2 cellular contexts compared by ENCODE assay signal in the genomic region with DNA sequence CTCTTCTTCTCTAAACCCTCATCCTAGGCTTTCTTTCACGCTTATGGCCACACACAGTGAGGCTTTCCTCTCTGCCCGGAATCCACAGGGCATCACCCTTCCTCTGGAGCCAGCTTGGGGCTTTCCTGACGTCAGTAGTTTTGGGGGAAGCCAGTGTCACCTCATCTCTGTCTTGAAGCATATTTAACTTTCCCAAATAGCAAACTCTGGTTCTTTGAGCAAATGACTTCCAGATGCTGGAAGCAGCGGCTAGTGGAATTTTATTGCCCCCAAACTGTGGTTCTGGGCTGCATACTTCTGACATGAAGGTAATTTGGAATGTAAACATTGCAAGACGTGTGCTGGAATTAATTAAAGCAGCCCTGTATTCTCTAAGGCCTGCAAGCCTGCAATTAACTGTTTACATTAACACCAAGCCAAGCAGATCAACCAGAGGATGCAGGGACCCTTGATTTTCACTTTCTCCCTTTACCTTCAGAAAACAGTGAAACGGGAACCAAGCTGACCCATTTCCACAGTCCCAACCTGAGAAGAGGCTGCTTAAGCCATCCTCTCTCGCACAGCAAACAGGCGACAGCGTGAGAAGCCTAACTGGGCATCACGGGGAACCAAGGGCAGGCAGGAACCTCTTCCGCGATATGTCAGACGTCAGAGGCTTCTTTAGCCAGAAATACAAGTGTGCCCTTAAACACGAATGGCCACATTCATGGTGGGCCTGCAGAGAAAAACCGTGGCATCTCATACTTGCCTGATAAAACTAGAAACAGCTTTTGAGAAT.
TF ChIP-seq lines count a peak whose summit lies in the region.

No MANE protein-coding gene starts in this region.

TF ChIP-seq in IMR-90, 13 proteins besides CTCF, POLR2A, EP300 and RAD21:
- no peak for TF ChIP-seq MAZ (IDR thresholded peaks at IDR 0.05; ENCODE audit: borderline replicate concordance, low read depth, low read length)
- TF ChIP-seq NFE2L2 (IDR thresholded peaks at IDR 0.05; ENCODE audit: low read depth, low read length), result no peak
- TF ChIP-seq MAFK (IDR thresholded peaks at IDR 0.05; ENCODE audit: low read depth, low read length), result no peak
- TF ChIP-seq MXI1 (IDR thresholded peaks at IDR 0.05; ENCODE audit: borderline replicate concordance, low read depth, low read length), result no peak
- TF ChIP-seq CHD1 (IDR thresholded peaks at IDR 0.05; ENCODE audit: low read depth, low read length), result no peak
- no peak for TF ChIP-seq SMC3 (IDR thresholded peaks at IDR 0.05; ENCODE audit: low read depth, low read length)
- TF ChIP-seq FOS (IDR thresholded peaks at IDR 0.05; ENCODE audit: low read depth, low read length), result no peak
- no peak for TF ChIP-seq RCOR1 (IDR thresholded peaks at IDR 0.05; ENCODE audit: insufficient replicate concordance, low read length)
- no peak for TF ChIP-seq BHLHE40 (IDR thresholded peaks at IDR 0.05; ENCODE audit: low read depth, low read length)
- TF ChIP-seq, protein P1, sequence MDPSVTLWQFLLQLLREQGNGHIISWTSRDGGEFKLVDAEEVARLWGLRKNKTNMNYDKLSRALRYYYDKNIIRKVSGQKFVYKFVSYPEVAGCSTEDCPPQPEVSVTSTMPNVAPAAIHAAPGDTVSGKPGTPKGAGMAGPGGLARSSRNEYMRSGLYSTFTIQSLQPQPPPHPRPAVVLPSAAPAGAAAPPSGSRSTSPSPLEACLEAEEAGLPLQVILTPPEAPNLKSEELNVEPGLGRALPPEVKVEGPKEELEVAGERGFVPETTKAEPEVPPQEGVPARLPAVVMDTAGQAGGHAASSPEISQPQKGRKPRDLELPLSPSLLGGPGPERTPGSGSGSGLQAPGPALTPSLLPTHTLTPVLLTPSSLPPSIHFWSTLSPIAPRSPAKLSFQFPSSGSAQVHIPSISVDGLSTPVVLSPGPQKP (IDR thresholded peaks at IDR 0.05; ENCODE audit: borderline replicate concordance, low read depth, low read length), result no peak
- TF ChIP-seq, protein P2, sequence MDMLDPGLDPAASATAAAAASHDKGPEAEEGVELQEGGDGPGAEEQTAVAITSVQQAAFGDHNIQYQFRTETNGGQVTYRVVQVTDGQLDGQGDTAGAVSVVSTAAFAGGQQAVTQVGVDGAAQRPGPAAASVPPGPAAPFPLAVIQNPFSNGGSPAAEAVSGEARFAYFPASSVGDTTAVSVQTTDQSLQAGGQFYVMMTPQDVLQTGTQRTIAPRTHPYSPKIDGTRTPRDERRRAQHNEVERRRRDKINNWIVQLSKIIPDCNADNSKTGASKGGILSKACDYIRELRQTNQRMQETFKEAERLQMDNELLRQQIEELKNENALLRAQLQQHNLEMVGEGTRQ (IDR thresholded peaks at IDR 0.05; ENCODE audit: low read depth, low read length), result no peak
- no peak for TF ChIP-seq RFX5 (IDR thresholded peaks at IDR 0.05; ENCODE audit: low read depth, low read length)
- no peak for TF ChIP-seq CEBPB (IDR thresholded peaks at IDR 0.05; ENCODE audit: low read depth, low read length)

TF ChIP-seq in H1, 55 proteins besides CTCF, POLR2A, EP300 and RAD21:
- TF ChIP-seq, protein P3, sequence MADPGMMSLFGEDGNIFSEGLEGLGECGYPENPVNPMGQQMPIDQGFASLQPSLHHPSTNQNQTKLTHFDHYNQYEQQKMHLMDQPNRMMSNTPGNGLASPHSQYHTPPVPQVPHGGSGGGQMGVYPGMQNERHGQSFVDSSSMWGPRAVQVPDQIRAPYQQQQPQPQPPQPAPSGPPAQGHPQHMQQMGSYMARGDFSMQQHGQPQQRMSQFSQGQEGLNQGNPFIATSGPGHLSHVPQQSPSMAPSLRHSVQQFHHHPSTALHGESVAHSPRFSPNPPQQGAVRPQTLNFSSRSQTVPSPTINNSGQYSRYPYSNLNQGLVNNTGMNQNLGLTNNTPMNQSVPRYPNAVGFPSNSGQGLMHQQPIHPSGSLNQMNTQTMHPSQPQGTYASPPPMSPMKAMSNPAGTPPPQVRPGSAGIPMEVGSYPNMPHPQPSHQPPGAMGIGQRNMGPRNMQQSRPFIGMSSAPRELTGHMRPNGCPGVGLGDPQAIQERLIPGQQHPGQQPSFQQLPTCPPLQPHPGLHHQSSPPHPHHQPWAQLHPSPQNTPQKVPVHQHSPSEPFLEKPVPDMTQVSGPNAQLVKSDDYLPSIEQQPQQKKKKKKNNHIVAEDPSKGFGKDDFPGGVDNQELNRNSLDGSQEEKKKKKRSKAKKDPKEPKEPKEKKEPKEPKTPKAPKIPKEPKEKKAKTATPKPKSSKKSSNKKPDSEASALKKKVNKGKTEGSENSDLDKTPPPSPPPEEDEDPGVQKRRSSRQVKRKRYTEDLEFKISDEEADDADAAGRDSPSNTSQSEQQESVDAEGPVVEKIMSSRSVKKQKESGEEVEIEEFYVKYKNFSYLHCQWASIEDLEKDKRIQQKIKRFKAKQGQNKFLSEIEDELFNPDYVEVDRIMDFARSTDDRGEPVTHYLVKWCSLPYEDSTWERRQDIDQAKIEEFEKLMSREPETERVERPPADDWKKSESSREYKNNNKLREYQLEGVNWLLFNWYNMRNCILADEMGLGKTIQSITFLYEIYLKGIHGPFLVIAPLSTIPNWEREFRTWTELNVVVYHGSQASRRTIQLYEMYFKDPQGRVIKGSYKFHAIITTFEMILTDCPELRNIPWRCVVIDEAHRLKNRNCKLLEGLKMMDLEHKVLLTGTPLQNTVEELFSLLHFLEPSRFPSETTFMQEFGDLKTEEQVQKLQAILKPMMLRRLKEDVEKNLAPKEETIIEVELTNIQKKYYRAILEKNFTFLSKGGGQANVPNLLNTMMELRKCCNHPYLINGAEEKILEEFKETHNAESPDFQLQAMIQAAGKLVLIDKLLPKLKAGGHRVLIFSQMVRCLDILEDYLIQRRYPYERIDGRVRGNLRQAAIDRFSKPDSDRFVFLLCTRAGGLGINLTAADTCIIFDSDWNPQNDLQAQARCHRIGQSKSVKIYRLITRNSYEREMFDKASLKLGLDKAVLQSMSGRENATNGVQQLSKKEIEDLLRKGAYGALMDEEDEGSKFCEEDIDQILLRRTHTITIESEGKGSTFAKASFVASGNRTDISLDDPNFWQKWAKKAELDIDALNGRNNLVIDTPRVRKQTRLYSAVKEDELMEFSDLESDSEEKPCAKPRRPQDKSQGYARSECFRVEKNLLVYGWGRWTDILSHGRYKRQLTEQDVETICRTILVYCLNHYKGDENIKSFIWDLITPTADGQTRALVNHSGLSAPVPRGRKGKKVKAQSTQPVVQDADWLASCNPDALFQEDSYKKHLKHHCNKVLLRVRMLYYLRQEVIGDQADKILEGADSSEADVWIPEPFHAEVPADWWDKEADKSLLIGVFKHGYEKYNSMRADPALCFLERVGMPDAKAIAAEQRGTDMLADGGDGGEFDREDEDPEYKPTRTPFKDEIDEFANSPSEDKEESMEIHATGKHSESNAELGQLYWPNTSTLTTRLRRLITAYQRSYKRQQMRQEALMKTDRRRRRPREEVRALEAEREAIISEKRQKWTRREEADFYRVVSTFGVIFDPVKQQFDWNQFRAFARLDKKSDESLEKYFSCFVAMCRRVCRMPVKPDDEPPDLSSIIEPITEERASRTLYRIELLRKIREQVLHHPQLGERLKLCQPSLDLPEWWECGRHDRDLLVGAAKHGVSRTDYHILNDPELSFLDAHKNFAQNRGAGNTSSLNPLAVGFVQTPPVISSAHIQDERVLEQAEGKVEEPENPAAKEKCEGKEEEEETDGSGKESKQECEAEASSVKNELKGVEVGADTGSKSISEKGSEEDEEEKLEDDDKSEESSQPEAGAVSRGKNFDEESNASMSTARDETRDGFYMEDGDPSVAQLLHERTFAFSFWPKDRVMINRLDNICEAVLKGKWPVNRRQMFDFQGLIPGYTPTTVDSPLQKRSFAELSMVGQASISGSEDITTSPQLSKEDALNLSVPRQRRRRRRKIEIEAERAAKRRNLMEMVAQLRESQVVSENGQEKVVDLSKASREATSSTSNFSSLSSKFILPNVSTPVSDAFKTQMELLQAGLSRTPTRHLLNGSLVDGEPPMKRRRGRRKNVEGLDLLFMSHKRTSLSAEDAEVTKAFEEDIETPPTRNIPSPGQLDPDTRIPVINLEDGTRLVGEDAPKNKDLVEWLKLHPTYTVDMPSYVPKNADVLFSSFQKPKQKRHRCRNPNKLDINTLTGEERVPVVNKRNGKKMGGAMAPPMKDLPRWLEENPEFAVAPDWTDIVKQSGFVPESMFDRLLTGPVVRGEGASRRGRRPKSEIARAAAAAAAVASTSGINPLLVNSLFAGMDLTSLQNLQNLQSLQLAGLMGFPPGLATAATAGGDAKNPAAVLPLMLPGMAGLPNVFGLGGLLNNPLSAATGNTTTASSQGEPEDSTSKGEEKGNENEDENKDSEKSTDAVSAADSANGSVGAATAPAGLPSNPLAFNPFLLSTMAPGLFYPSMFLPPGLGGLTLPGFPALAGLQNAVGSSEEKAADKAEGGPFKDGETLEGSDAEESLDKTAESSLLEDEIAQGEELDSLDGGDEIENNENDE (IDR thresholded peaks at IDR 0.05; ENCODE audit: insufficient replicate concordance, low read length), result no peak
- TF ChIP-seq SAP30 (IDR thresholded peaks at IDR 0.05; ENCODE audit: insufficient read depth, insufficient replicate concordance, low read length) (no peak), KDM1A (IDR thresholded peaks at IDR 0.05; ENCODE audit: borderline replicate concordance, low read length) (no peak), HDAC6 (IDR thresholded peaks at IDR 0.05; ENCODE audit: low read depth, low read length) (no peak), BCL11A (IDR thresholded peaks at IDR 0.05; ENCODE audit: low read depth in 2 of 2, low read length in 2 of 2) (no peak), KDM5A (IDR thresholded peaks at IDR 0.05; ENCODE audit: low read length) (no peak), CHD2 (IDR thresholded peaks at IDR 0.05; ENCODE audit: low read length) (no peak), KDM4A (IDR thresholded peaks at IDR 0.05; ENCODE audit: low read depth, low read length, severe bottlenecking) (no peak), NANOG (IDR thresholded peaks at IDR 0.05; ENCODE audit: insufficient read depth, low read depth, low read length, poor library complexity, severe bottlenecking) (no peak), EGR1 (IDR thresholded peaks at IDR 0.05; ENCODE audit: borderline replicate concordance, low read depth, low read length) (no peak), TBP (IDR thresholded peaks at IDR 0.05; ENCODE audit: low read depth, low read length) (no peak), SRF (IDR thresholded peaks at IDR 0.05; ENCODE audit: low read depth, low read length) (no peak), JUN (IDR thresholded peaks at IDR 0.05; ENCODE audit: low read depth, low read length) (no peak), RXRA (IDR thresholded peaks at IDR 0.05; ENCODE audit: insufficient read depth, low read depth, low read length) (no peak), GTF2F1 (IDR thresholded peaks at IDR 0.05; ENCODE audit: borderline replicate concordance, low read depth, low read length) (no peak), TEAD4 (IDR thresholded peaks at IDR 0.05; ENCODE audit: low read depth, low read length) (no peak)
- TF ChIP-seq, protein P4, sequence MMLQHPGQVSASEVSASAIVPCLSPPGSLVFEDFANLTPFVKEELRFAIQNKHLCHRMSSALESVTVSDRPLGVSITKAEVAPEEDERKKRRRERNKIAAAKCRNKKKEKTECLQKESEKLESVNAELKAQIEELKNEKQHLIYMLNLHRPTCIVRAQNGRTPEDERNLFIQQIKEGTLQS (IDR thresholded peaks at IDR 0.05; ENCODE audit: insufficient read depth, low read depth, low read length), result no peak
- TF ChIP-seq, protein P5, sequence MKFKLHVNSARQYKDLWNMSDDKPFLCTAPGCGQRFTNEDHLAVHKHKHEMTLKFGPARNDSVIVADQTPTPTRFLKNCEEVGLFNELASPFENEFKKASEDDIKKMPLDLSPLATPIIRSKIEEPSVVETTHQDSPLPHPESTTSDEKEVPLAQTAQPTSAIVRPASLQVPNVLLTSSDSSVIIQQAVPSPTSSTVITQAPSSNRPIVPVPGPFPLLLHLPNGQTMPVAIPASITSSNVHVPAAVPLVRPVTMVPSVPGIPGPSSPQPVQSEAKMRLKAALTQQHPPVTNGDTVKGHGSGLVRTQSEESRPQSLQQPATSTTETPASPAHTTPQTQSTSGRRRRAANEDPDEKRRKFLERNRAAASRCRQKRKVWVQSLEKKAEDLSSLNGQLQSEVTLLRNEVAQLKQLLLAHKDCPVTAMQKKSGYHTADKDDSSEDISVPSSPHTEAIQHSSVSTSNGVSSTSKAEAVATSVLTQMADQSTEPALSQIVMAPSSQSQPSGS (IDR thresholded peaks at IDR 0.05; ENCODE audit: low read length), result no peak
- TF ChIP-seq, protein P2 (IDR thresholded peaks at IDR 0.05; ENCODE audit: low read length), result no peak
